ENCODE assay signal across 8 cellular contexts in genomic region chr20:31740208-31740607, GRCh38. TPM values are rescaled to one million over a fixed set of nuclear protein-coding genes. Genes with fewer than 3 reads are reported as not detected.
A peak's percentile ranks its signal among the peaks of the same experiment; 100 is the strongest.
DNase-seq lines count a peak whose midpoint lies in the region; ATAC-seq and TF ChIP-seq lines count a peak whose summit lies in the region.

No MANE protein-coding gene starts in this region.

- H3K9me3 ChIP-seq in adrenal gland (replicated peaks in 1 of 3): no peaks in the 10 kb centered on the region

- H3K4me3 ChIP-seq in GM12864 (ENCODE audit: low read depth, low read length): peak overlapping the region; percentile 70
- peak overlapping the region; percentile 83 for H3K4me3 ChIP-seq in fibroblast of mammary gland (ENCODE audit: control insufficient read depth, low read depth, low read length)
- H3K4me3 ChIP-seq in adrenal gland: no peak overlapping the region

- no peaks in the 10 kb centered on the region for H3K36me3 ChIP-seq in adrenal gland (replicated peaks in 1 of 2)

- no peak for ATAC-seq in HG03565 (IDR thresholded peaks at IDR 0.05; ENCODE audit: unreplicated experiment)

- DNase-seq in A172 (ENCODE audit: low spot score) (peak; percentile 71), GM12864 (ENCODE audit: low read depth) (no peak), RPMI7951 (ENCODE audit: low read depth) (peak; percentile 67), fibroblast of mammary gland (ENCODE audit: low read depth) (peak; percentile 81), hypothalamus (lab: John Stamatoyannopoulos, UW) (no peak), adrenal gland (no peak)
- no peak for DNase-seq in stimulated activated naive CD4-positive, alpha-beta T cell (lab: John Stamatoyannopoulos, UW)

- no peak for TF ChIP-seq CTCF in GM12864 (IDR thresholded peaks at IDR 0.05; ENCODE audit: low read depth, low read length, missing control alignments)
- no peak for TF ChIP-seq CTCF in fibroblast of mammary gland (conservative IDR thresholded peaks at IDR 0.05; ENCODE audit: control insufficient read depth, insufficient read depth, low read depth, low read length)
- no peak for TF ChIP-seq CTCF in adrenal gland (IDR thresholded peaks at IDR 0.05)

- TF ChIP-seq POLR2A in adrenal gland (IDR thresholded peaks at IDR 0.05): no peak

- peaks cover 0 to 11% of the 10 kb centered on the region in 2 donors for H3K4me1 ChIP-seq in adrenal gland (replicated peaks in 1 of 2)

- WGBS in adrenal gland, 4 donors: 5 to 17% (median 6%) methylated on average over 1 of the region's 1 CpG

- H3K27me3 ChIP-seq in adrenal gland: no peaks in the 10 kb centered on the region

- intact Hi-C loops in adrenal gland (cut with DNase I): no loop called here

- H3K27ac ChIP-seq in adrenal gland: no peak overlapping the region

RNA-seq across cellular contexts. Expression of gene TPX2, which starts 1.1 kb away (rescaled TPM):
- 224 and 245 TPM in 2 replicates for total RNA-seq in A172 (2014; rRNA removed; shearing (Covaris generic))
- 293 and 312 TPM in 2 replicates for total RNA-seq in RPMI7951 (2014; rRNA removed; shearing (Covaris generic))
- total RNA-seq in adrenal gland: 1 to 10 TPM; 2.1 to 3.4 (median 2.5) TPM
- polyA plus RNA-seq in adrenal gland: 1 to 10 TPM in 1 of 3 donors, under 1 TPM in 2; 0.40 to 3.7 (median 0.57) TPM

RNA-seq across cellular contexts. Expression of gene BCL2L1, which starts 17.5 kb away (rescaled TPM):
- total RNA-seq in A172 (2014; rRNA removed; shearing (Covaris generic)): 202 and 212 TPM in 2 replicates
- 71.8 and 86.4 TPM in 2 replicates for total RNA-seq in RPMI7951 (2014; rRNA removed; shearing (Covaris generic))
- total RNA-seq in adrenal gland: 100 to 1,000 TPM in 2 of 8 donors, 10 to 100 TPM in 6; 53.8 to 143 (median 84.6) TPM
- polyA plus RNA-seq in adrenal gland: 10 to 100 TPM; 40.2 to 67.9 (median 40.8) TPM

Comparison
In these comparisons a context has a peak if more than half of its experiments do, and no peak if none do; other contexts are left out.
1. DNase-seq: peak in A172 (single experiment), RPMI7951 (single experiment) and fibroblast of mammary gland (single experiment); none in GM12864 (single experiment), hypothalamus (0 of 51), adrenal gland (0 of 7) and stimulated activated naive CD4-positive, alpha-beta T cell (0 of 6).
2. H3K4me3 ChIP-seq: peak in GM12864 (single experiment) and fibroblast of mammary gland (single experiment); none in adrenal gland (0 of 4).
3. RNA of gene TPX2, which starts 1.1 kb away (total RNA-seq): 293 to 312 TPM in RPMI7951 and 224 to 245 TPM in A172; 2.1 to 3.4 TPM in adrenal gland; every median in the first group is over 10 times any median in the second.